ENCODE assay signal across 9 cellular contexts in genomic region chr20:63957690-63958441, GRCh38. TPM values are rescaled to one million over a fixed set of nuclear protein-coding genes. Genes with fewer than 3 reads are reported as not detected.
A peak's percentile ranks its signal among the peaks of the same experiment; 100 is the strongest.
DNase-seq lines count a peak whose midpoint lies in the region; ATAC-seq and TF ChIP-seq lines count a peak whose summit lies in the region.
"Had no signal": no experiment of that assay in that cellular context is flagged by ENCODE, and none has a peak within 500 bp of the region (broad histone marks: within the 10 kb centered on the region; RNA-seq: fewer than 3 reads in every experiment).

No MANE protein-coding gene starts in this region.

- H3K9me3 ChIP-seq in SU-DHL-6 (ENCODE audit: insufficient read depth, low read length) (no peaks in the 10 kb centered on the region), gastroesophageal sphincter (no peaks in the 10 kb centered on the region)
- H3K9me3 ChIP-seq: right lobe of liver had no signal

- ATAC-seq in gastroesophageal sphincter (no peak), HG02885 (IDR thresholded peaks at IDR 0.05; ENCODE audit: poor library complexity, unreplicated experiment) (no peak), HG02623 (IDR thresholded peaks at IDR 0.05; ENCODE audit: unreplicated experiment) (no peak)

- TF ChIP-seq EP300 in gastroesophageal sphincter (IDR thresholded peaks at IDR 0.05), result no peak

- H3K4me3 ChIP-seq in SU-DHL-6 (ENCODE audit: insufficient read depth, low read length, poor library complexity, severe bottlenecking) (peak overlapping the region; percentile 57), gastroesophageal sphincter (no peak overlapping the region)

- H3K27me3 ChIP-seq in SU-DHL-6 (ENCODE audit: low read length) (no peaks in the 10 kb centered on the region), gastroesophageal sphincter (no peaks in the 10 kb centered on the region)
- H3K27me3 ChIP-seq: right lobe of liver had no signal

- H3K9me2 ChIP-seq in SU-DHL-6 (replicated peaks; ENCODE audit: insufficient read depth, low read length), result no peaks in the 10 kb centered on the region

- peaks cover 6% of the 10 kb centered on the region; the same call in 1 of the 2 replicates for H3F3A ChIP-seq in SU-DHL-6 (ENCODE audit: insufficient read depth)

- DNase-seq in activated T-cell treated with anti-CD3 and anti-CD28 coated beads for 4 hours (peak; percentile 52), GM13977 (ENCODE audit: low spot score) (no peak)
- DNase-seq in activated T-cell treated with anti-CD3 and anti-CD28 coated beads, Interleukin-2, amount 50 U/mL, for 1 hour, result no peak
- DNase-seq in stimulated activated CD4-positive, alpha-beta T cell treated with anti-CD3 and anti-CD28 coated beads, Interleukin-2, amount 100 ng/mL, for 24 hours, result peak; percentile 62 to 68

- peak overlapping the region; percentile 58; the same call in 1 of the 2 replicates for H3K9ac ChIP-seq in SU-DHL-6 (ENCODE audit: low read length)

- TF ChIP-seq CTCF in SU-DHL-6 (IDR thresholded peaks at IDR 0.05; ENCODE audit: insufficient read depth, low read length, poor library complexity, severe bottlenecking), result no peak
- TF ChIP-seq CTCF in gastroesophageal sphincter (IDR thresholded peaks at IDR 0.05), result no peak
- no peak for TF ChIP-seq CTCF in GM13977 (IDR thresholded peaks at IDR 0.05; ENCODE audit: extremely low read depth, insufficient read depth, missing control alignments)

- H3K27ac ChIP-seq in SU-DHL-6 (ENCODE audit: low read depth, low read length) (0 out of 2 replicates have a peak overlapping the region, but pooled peaks have one; percentile 70), gastroesophageal sphincter (peak overlapping the region in 3 of 4 donors; percentile 72 to 95 (median 80))

- WGBS in gastroesophageal sphincter (ENCODE audit: low coverage in 1 of 2), 2 donors, result 80% methylated on average over 3 of the region's 13 CpGs; no CpG with 5 or more reads in 1 of the 2 donors

- peaks cover 0 to 48% (median 32%) of the 10 kb centered on the region in 3 donors for H3K4me1 ChIP-seq in gastroesophageal sphincter

- TF ChIP-seq POLR2A in gastroesophageal sphincter (IDR thresholded peaks at IDR 0.05), result no peak

- H3K4me2 ChIP-seq in SU-DHL-6 (ENCODE audit: low read depth, low read length, poor library complexity, severe bottlenecking), result peak overlapping the region; percentile 95

- H2AFZ ChIP-seq in SU-DHL-6 (ENCODE audit: low read depth, low read length, severe bottlenecking), result peak overlapping the region; percentile 91

- in situ Hi-C loops in GM13977 (cut with MboI; ENCODE audit: low pct_unique_long_range_greater_than_20kb, low sequenced_read_pairs, unreplicated experiment), result no loop called here

- H3K79me2 ChIP-seq in SU-DHL-6 (ENCODE audit: insufficient read depth, low read length), result peaks cover 25% of the 10 kb centered on the region

- H4K20me1 ChIP-seq in SU-DHL-6 (ENCODE audit: low read depth, low read length), result no peaks in the 10 kb centered on the region

- H3K36me3 ChIP-seq in SU-DHL-6 (ENCODE audit: low read length) (no peaks in the 10 kb centered on the region), gastroesophageal sphincter (peaks cover 0 to 45% of the 10 kb centered on the region in 2 donors)

RNA-seq across cellular contexts. Expression of gene UCKL1, which starts 1.6 kb away (rescaled TPM):
- total RNA-seq in gastroesophageal sphincter, result 10 to 100 TPM; 19.8 to 27.7 (median 22.6) TPM

RNA-seq across cellular contexts. Expression of gene ZNF512B, which starts 11.9 kb away (rescaled TPM):
- total RNA-seq in gastroesophageal sphincter, result 10 to 100 TPM in 2 of 4 donors, 1 to 10 TPM in 2; 9.0 to 13.8 (median 10.0) TPM

RNA-seq across cellular contexts. Expression of gene SAMD10, which starts 21.6 kb away (rescaled TPM):
- total RNA-seq in gastroesophageal sphincter, result 1 to 10 TPM in 2 of 4 donors, under 1 TPM in 2; 0.62 to 4.6 (median 1.9) TPM

RNA-seq across cellular contexts. Expression of gene PRPF6, which starts 23.1 kb away (rescaled TPM):
- total RNA-seq in gastroesophageal sphincter, result 10 to 100 TPM; 53.7 to 73.0 (median 67.6) TPM

Comparison
In these comparisons a context has a peak if more than half of its experiments do, and no peak if none do; other contexts are left out.
1. DNase-seq: peak in activated T-cell treated with anti-CD3 and anti-CD28 coated beads for 4 hours (single experiment) and stimulated activated CD4-positive, alpha-beta T cell treated with anti-CD3 and anti-CD28 coated beads, Interleukin-2, amount 100 ng/mL, for 24 hours (2 of 2); none in activated T-cell treated with anti-CD3 and anti-CD28 coated beads, Interleukin-2, amount 50 U/mL, for 1 hour (single experiment) and GM13977 (single experiment).